13 cellular contexts compared by ENCODE assay signal in genomic region chr6:75275067-75275466, GRCh38.
A peak's percentile ranks its signal among the peaks of the same experiment; 100 is the strongest.
DNase-seq lines count a peak whose midpoint lies in the region; ATAC-seq, FAIRE-seq and TF ChIP-seq lines count a peak whose summit lies in the region.
"Had no signal": no experiment of that assay in that cellular context is flagged by ENCODE, and none has a peak within 500 bp of the region (broad histone marks: within the 10 kb centered on the region; RNA-seq: fewer than 3 reads in every experiment).

No MANE protein-coding gene starts in this region.

- in situ Hi-C loops in GM13977 (cut with MboI; ENCODE audit: low pct_unique_long_range_greater_than_20kb, low sequenced_read_pairs, unreplicated experiment): loop anchor here (25.0 kb wide), 1 partner anchor 262 kb away; no protein-coding TSS in a partner anchor

- H3K4me1 Mint-ChIP-seq in activated naive CD8-positive, alpha-beta T cell (ENCODE audit: low read depth): peaks cover 79% of the 10 kb centered on the region

- H3K27me3 Mint-ChIP-seq in activated naive CD8-positive, alpha-beta T cell: no peaks in the 10 kb centered on the region

- no peak overlapping the region for H3K4me3 ChIP-seq in AG10803 (ENCODE audit: low read length)
- H3K4me3 ChIP-seq: heart left ventricle, SK-N-MC, vagina had no signal

- peaks cover 25% of the 10 kb centered on the region for H3K36me3 Mint-ChIP-seq in activated naive CD8-positive, alpha-beta T cell

- no peak for TF ChIP-seq POLR2A in H54 (IDR thresholded peaks at IDR 0.05; ENCODE audit: low read depth, low read length)

- peak overlapping the region; percentile 0 for H3K4me3 Mint-ChIP-seq in activated naive CD8-positive, alpha-beta T cell

- no peak for ATAC-seq in GM21723 (IDR thresholded peaks at IDR 0.05; ENCODE audit: unreplicated experiment)
- no peak for ATAC-seq in HG02852 (IDR thresholded peaks at IDR 0.05; ENCODE audit: unreplicated experiment)
- ATAC-seq: heart left ventricle had no signal

- peak; percentile 87 for FAIRE-seq in H54 (lab: Jason Lieb, UNC)

- DNase-seq in AG10803 (ENCODE audit: low read depth): peak; percentile 77
- DNase-seq in H54 (ENCODE audit: insufficient read length, low spot score): no peak
- DNase-seq in glomerular visceral epithelial cell (ENCODE audit: extremely low spot score): peak; percentile 33
- no peak for DNase-seq in GM13977 (ENCODE audit: low spot score)
- no peak for DNase-seq in OCI-M2 (lab: John Stamatoyannopoulos, UW; ENCODE audit: unreplicated experiment)
- DNase-seq: activated effector memory CD4-positive, alpha-beta T cell treated with Interleukin-2 at 50 U/mL for 16 hours; heart left ventricle; NCI-H1930 had no signal

- no peak for TF ChIP-seq CTCF in AG10803 (conservative IDR thresholded peaks at IDR 0.05; ENCODE audit: low read length)
- no peak for TF ChIP-seq CTCF in GM13977 (IDR thresholded peaks at IDR 0.05; ENCODE audit: extremely low read depth, insufficient read depth, missing control alignments)

- peak overlapping the region; percentile 87 for H3K27ac Mint-ChIP-seq in activated naive CD8-positive, alpha-beta T cell

- H3K9me3 Mint-ChIP-seq in activated naive CD8-positive, alpha-beta T cell (ENCODE audit: low read depth): no peaks in the 10 kb centered on the region

Comparison
In these comparisons a context has a peak if more than half of its experiments do, and no peak if none do; other contexts are left out.
1. DNase-seq: peak in AG10803 (single experiment) and glomerular visceral epithelial cell (single experiment); none in H54 (single experiment), GM13977 (single experiment) and OCI-M2 (single experiment).